ENCODE assay signal across 9 cellular contexts in genomic region chr16:62035115-62036092, GRCh38. TPM values are rescaled to one million over a fixed set of nuclear protein-coding genes. Genes with fewer than 3 reads are reported as not detected.
DNase-seq lines count a peak whose midpoint lies in the region; ATAC-seq and TF ChIP-seq lines count a peak whose summit lies in the region.
"Had no signal": no experiment of that assay in that cellular context is flagged by ENCODE, and none has a peak within 500 bp of the region (broad histone marks: within the 10 kb centered on the region; RNA-seq: fewer than 3 reads in every experiment).

No MANE protein-coding gene starts in this region.

- H3K36me3 ChIP-seq in right atrium auricular region (no peaks in the 10 kb centered on the region), aorta (ENCODE audit: control insufficient read depth in 1 of 2, insufficient read depth in 2 of 2, low read length in 1 of 2) (no peaks in the 10 kb centered on the region)

- H3K27me3 ChIP-seq in right atrium auricular region: peaks cover 0 to 16% of the 10 kb centered on the region in 2 donors
- H3K27me3 ChIP-seq in aorta (ENCODE audit: control insufficient read depth in 1 of 2, insufficient read depth in 2 of 2, low read length in 1 of 2): no peaks in the 10 kb centered on the region

- no peaks in the 10 kb centered on the region for H3K9me3 ChIP-seq in right atrium auricular region
- H3K9me3 ChIP-seq in aorta (ENCODE audit: control insufficient read depth, low read length): no peaks in the 10 kb centered on the region

- peaks cover 15% of the 10 kb centered on the region for H3K27me3 Mint-ChIP-seq in endothelial cell (ENCODE audit: unreplicated experiment)
- H3K27me3 Mint-ChIP-seq in nephron (ENCODE audit: low read depth): peaks cover 90% of the 10 kb centered on the region

- H3K4me3 Mint-ChIP-seq in endothelial cell (ENCODE audit: unreplicated experiment) (peak overlapping the region; percentile 89), nephron (peak overlapping the region; percentile 87 to 93 (median 88))

- H3K4me3 ChIP-seq in right atrium auricular region (peak overlapping the region in 1 of 2 donors; percentile 43), aorta (ENCODE audit: low read length in 2 of 2) (peak overlapping the region; percentile 52 to 61)

- H3K4me1 ChIP-seq in right atrium auricular region: peaks cover 0 to 21% of the 10 kb centered on the region in 2 donors
- peaks cover 0 to 4% of the 10 kb centered on the region in 2 donors for H3K4me1 ChIP-seq in aorta (ENCODE audit: control insufficient read depth in 1 of 2, insufficient read depth in 2 of 2, low read length in 2 of 2)

- 1% methylated on average over 65 of the region's 65 CpGs for WGBS in aorta, 2 donors

- intact Hi-C loops in Right ventricle myocardium superior (cut with DNase I) (no loop called here), aorta (cut with DNase I) (loop anchor here in 1 of 2 donors (10.0 kb wide), 1 partner anchor 601 kb away; no protein-coding TSS in a partner anchor)

- DNase-seq in Right ventricle myocardium superior: peak; percentile 38
- no peak for DNase-seq in right atrium auricular region (ENCODE audit: low spot score)
- peak; percentile 51 for DNase-seq in endothelial cell (ENCODE audit: low spot score)
- DNase-seq in aorta: no peak
- no peak for DNase-seq in NCI-H1048 (lab: John Stamatoyannopoulos, UW)
- DNase-seq in effector CD4-positive, alpha-beta T cell: no peak
- DNase-seq: activated CD4-positive, CD25-positive, alpha-beta regulatory T cell had no signal

- H3K36me3 Mint-ChIP-seq in endothelial cell (ENCODE audit: low read depth, unreplicated experiment): no peaks in the 10 kb centered on the region
- H3K36me3 Mint-ChIP-seq in nephron (ENCODE audit: low read depth): no peaks in the 10 kb centered on the region

- H3K4me1 Mint-ChIP-seq in endothelial cell (ENCODE audit: unreplicated experiment): peaks cover 10% of the 10 kb centered on the region
- peaks cover 35% of the 10 kb centered on the region for H3K4me1 Mint-ChIP-seq in nephron

- H3K9me3 Mint-ChIP-seq in endothelial cell (ENCODE audit: unreplicated experiment): no peaks in the 10 kb centered on the region
- H3K9me3 Mint-ChIP-seq in nephron: no peaks in the 10 kb centered on the region

- TF ChIP-seq CTCF in right atrium auricular region (IDR thresholded peaks at IDR 0.05) (no peak), endothelial cell (IDR thresholded peaks at IDR 0.05; ENCODE audit: unreplicated experiment) (no peak), nephron (IDR thresholded peaks at IDR 0.05; ENCODE audit: unreplicated experiment in 3 of 3) (no peak)

- H3K27ac Mint-ChIP-seq in endothelial cell (ENCODE audit: unreplicated experiment): no peak overlapping the region
- H3K27ac Mint-ChIP-seq in nephron: peak overlapping the region in 2 of 3 experiments; percentile 1 to 25

- ATAC-seq in Right ventricle myocardium superior (ENCODE audit: poor library complexity) (no peak), aorta (ENCODE audit: low FRiP score) (peak; percentile 49), HG03135 (IDR thresholded peaks at IDR 0.05; ENCODE audit: unreplicated experiment) (no peak)

- no peak overlapping the region for H3K27ac ChIP-seq in right atrium auricular region
- H3K27ac ChIP-seq in aorta (ENCODE audit: low read depth in 1 of 2, low read length in 2 of 2): no peak overlapping the region

RNA-seq across cellular contexts. Expression of gene CDH8, which starts 0.8 kb away (rescaled TPM):
- total RNA-seq in Right ventricle myocardium superior (0.19 TPM), right atrium auricular region (not detected), endothelial cell (ENCODE audit: unreplicated experiment) (6.4 TPM), aorta (10 to 100 TPM in 1 of 2 donors, 1 to 10 TPM in 1; 4.1 to 15.4 TPM)
- polyA plus RNA-seq in aorta: 1 to 10 TPM in 1 of 2 donors, under 1 TPM in 1; 0.33 to 3.4 TPM

Comparison
In these comparisons a context has a peak if more than half of its experiments do, and no peak if none do; other contexts are left out.
1. DNase-seq: peak in Right ventricle myocardium superior (single experiment) and endothelial cell (single experiment); none in right atrium auricular region (single experiment), aorta (0 of 2), NCI-H1048 (single experiment) and effector CD4-positive, alpha-beta T cell (single experiment).